28 cellular contexts compared by ENCODE assay signal in genomic region chr1:64097859-64098258, GRCh38.
A peak's percentile ranks its signal among the peaks of the same experiment; 100 is the strongest.
DNase-seq lines count a peak whose midpoint lies in the region; ATAC-seq and TF ChIP-seq lines count a peak whose summit lies in the region.
"Had no signal": no experiment of that assay in that cellular context is flagged by ENCODE, and none has a peak within 500 bp of the region (broad histone marks: within the 10 kb centered on the region; RNA-seq: fewer than 3 reads in every experiment).

No MANE protein-coding gene starts in this region.

- H3K27ac ChIP-seq in cingulate gyrus (ENCODE audit: low read depth, low read length) (peak overlapping the region; percentile 50), PC-3 (ENCODE audit: low read length) (no peak overlapping the region)
- H3K27ac ChIP-seq: BLaER1 treated with 17β-estradiol and CSF1 and Interleukin-3, amounts not matched to agents 10 nM and 100 nM; esophagus muscularis mucosa; PC-9; thoracic aorta had no signal

- H3K9me3 Mint-ChIP-seq in nephron progenitor cell, result peaks cover 3% of the 10 kb centered on the region
- H3K9me3 Mint-ChIP-seq: activated CD4-positive, alpha-beta memory T cell treated with anti-CD3 and anti-CD28 coated beads, Interleukin-2, amount 10 ng/mL, durations not matched to agents 7 days and 5 days; dendritic cell treated with granulocyte-macrophage colony-stimulating factor and Interleukin-4, amounts not matched to agents 40 ng/mL and 50 ng/mL, for 4 days had no signal

- no peaks in the 10 kb centered on the region for H4K20me1 ChIP-seq in PC-3 (ENCODE audit: low read length)
- H4K20me1 ChIP-seq: BLaER1 treated with 17β-estradiol and CSF1 and Interleukin-3, amounts not matched to agents 10 nM and 100 nM had no signal

- H3K36me3 ChIP-seq in PC-3 (ENCODE audit: low read depth, low read length), result no peaks in the 10 kb centered on the region
- H3K36me3 ChIP-seq: BLaER1 treated with 17β-estradiol and CSF1 and Interleukin-3, amounts not matched to agents 10 nM and 100 nM; esophagus muscularis mucosa; thoracic aorta had no signal

- peaks cover 3% of the 10 kb centered on the region for H3K27me3 Mint-ChIP-seq in nephron progenitor cell (ENCODE audit: low read depth, poor library complexity)
- H3K27me3 Mint-ChIP-seq: dendritic cell treated with granulocyte-macrophage colony-stimulating factor and Interleukin-4, amounts not matched to agents 40 ng/mL and 50 ng/mL, for 4 days had no signal

- H3K27me3 ChIP-seq in PC-3 (ENCODE audit: low read length), result no peaks in the 10 kb centered on the region
- H3K27me3 ChIP-seq: BLaER1 treated with 17β-estradiol and CSF1 and Interleukin-3, amounts not matched to agents 10 nM and 100 nM; esophagus muscularis mucosa had no signal

- peak overlapping the region; percentile 78 for H3K27ac Mint-ChIP-seq in nephron progenitor cell
- H3K27ac Mint-ChIP-seq: activated CD4-positive, alpha-beta memory T cell treated with anti-CD3 and anti-CD28 coated beads, Interleukin-2, amount 10 ng/mL, durations not matched to agents 7 days and 5 days; dendritic cell treated with granulocyte-macrophage colony-stimulating factor and Interleukin-4, amounts not matched to agents 40 ng/mL and 50 ng/mL, for 4 days had no signal

- H3K36me3 Mint-ChIP-seq in nephron progenitor cell (ENCODE audit: low read depth), result no peaks in the 10 kb centered on the region

- no peaks in the 10 kb centered on the region for H3K9me3 ChIP-seq in PC-3 (ENCODE audit: low read length)
- H3K9me3 ChIP-seq: BLaER1 treated with 17β-estradiol and CSF1 and Interleukin-3, amounts not matched to agents 10 nM and 100 nM; esophagus muscularis mucosa; SK-N-SH; thoracic aorta had no signal

- no peaks in the 10 kb centered on the region for H3K79me2 ChIP-seq in PC-3 (ENCODE audit: low read length)

- no TSS peak for BruUV-seq in PC-3 (replicated peaks; lab: Mats Ljungman, UMichigan)

- H3F3A ChIP-seq in PC-3 (ENCODE audit: low read length, unreplicated experiment), result no peaks in the 10 kb centered on the region

- no peak overlapping the region for H2AFZ ChIP-seq in PC-3 (ENCODE audit: low read length)
- H2AFZ ChIP-seq: PC-9 had no signal

- no peak overlapping the region for H3K4me3 Mint-ChIP-seq in nephron progenitor cell
- H3K4me3 Mint-ChIP-seq: activated CD4-positive, alpha-beta memory T cell treated with anti-CD3 and anti-CD28 coated beads, Interleukin-2, amount 10 ng/mL, durations not matched to agents 7 days and 5 days; dendritic cell treated with granulocyte-macrophage colony-stimulating factor and Interleukin-4, amounts not matched to agents 40 ng/mL and 50 ng/mL, for 4 days had no signal

- CTCF ChIA-PET in PC-3 (lab: Charles Lee), result no interaction called here

- no peak overlapping the region for H3K4me2 ChIP-seq in PC-3 (ENCODE audit: low read length)
- H3K4me2 ChIP-seq: BLaER1 treated with 17β-estradiol and CSF1 and Interleukin-3, amounts not matched to agents 10 nM and 100 nM; PC-9; SK-N-SH had no signal

- no peaks in the 10 kb centered on the region for H3K9me2 ChIP-seq in PC-3 (replicated peaks; ENCODE audit: low read length)
- H3K9me2 ChIP-seq: SK-N-SH had no signal

- DNase-seq in NCI-H128 (lab: John Stamatoyannopoulos, UW; ENCODE audit: unreplicated experiment) (peak; percentile 5), NCI-H2107 treated with DMSO at 0.1 percent for 48 hours (lab: John Stamatoyannopoulos, UW; ENCODE audit: unreplicated experiment) (peak; percentile 94), nephron progenitor cell (no peak), kidney glomerular epithelial cell (lab: John Stamatoyannopoulos, UW) (no peak), PC-3 (no peak)
- DNase-seq: activated CD4-positive, alpha-beta memory T cell treated with anti-CD3 and anti-CD28 coated beads, Interleukin-2, amount 10 ng/mL, durations not matched to agents 7 days and 5 days; activated CD8-positive, alpha-beta memory T cell treated with anti-CD3 and anti-CD28 coated beads, Interleukin-2, amount 50 U/mL, for 4 hours; activated naive CD4-positive, alpha-beta T cell treated with Interleukin-2 at 50 U/mL for 16 hours; foreskin fibroblast; Karpas-422; left cardiac atrium; mammary epithelial cell; NCI-H1694; NCI-H510A treated with DMSO at 0.1 percent for 48 hours; NK-92 treated with Interleukin-12 subunit alpha and Interleukin-12 subunit beta, amount 100 ng/mL, for 24 hours; PC-9; SK-N-SH; small intestine; stimulated activated naive CD4-positive, alpha-beta T cell treated with Interleukin-2 at 50 U/mL for 16 hours had no signal

- H3K9ac ChIP-seq in PC-3 (ENCODE audit: low read length), result no peak overlapping the region
- H3K9ac ChIP-seq: BLaER1 treated with 17β-estradiol and CSF1 and Interleukin-3, amounts not matched to agents 10 nM and 100 nM; SK-N-SH had no signal

- peaks cover 74% of the 10 kb centered on the region for H3K4me1 Mint-ChIP-seq in nephron progenitor cell
- H3K4me1 Mint-ChIP-seq: activated CD4-positive, alpha-beta memory T cell treated with anti-CD3 and anti-CD28 coated beads, Interleukin-2, amount 10 ng/mL, durations not matched to agents 7 days and 5 days had no signal

- ATAC-seq in GM21825 (IDR thresholded peaks at IDR 0.05; ENCODE audit: unreplicated experiment) (no peak), esophagus mucosa (no peak), PC-3 (no peak)
- ATAC-seq: activated CD4-positive, CD25-positive, alpha-beta regulatory T cell treated with anti-CD3 and anti-CD28 coated beads, Interleukin-2, amount 50 U/mL, for 24 hours; HCT116 had no signal

- H3K4me3 ChIP-seq in PC-3 (ENCODE audit: low read length), result no peak overlapping the region
- H3K4me3 ChIP-seq: BLaER1 treated with 17β-estradiol and CSF1 and Interleukin-3, amounts not matched to agents 10 nM and 100 nM; esophagus muscularis mucosa; PC-9; thoracic aorta had no signal

- POLR2A ChIA-PET in PC-3 (lab: Charles Lee; ENCODE audit: unreplicated experiment), result no interaction called here

- intact Hi-C loops in PC-3 (cut with micrococcal nuclease), result no loop called here

- TF ChIP-seq CTCF in nephron progenitor cell (IDR thresholded peaks at IDR 0.05) (no peak), PC-3 (conservative IDR thresholded peaks at IDR 0.05; ENCODE audit: low read depth, low read length) (no peak)

- peaks cover 10% of the 10 kb centered on the region for H3K4me1 ChIP-seq in PC-3 (ENCODE audit: insufficient read depth, low read length)
- H3K4me1 ChIP-seq: BLaER1 treated with 17β-estradiol and CSF1 and Interleukin-3, amounts not matched to agents 10 nM and 100 nM had no signal

Comparison
In these comparisons a context has a peak if more than half of its experiments do, and no peak if none do; other contexts are left out.
1. DNase-seq: peak in NCI-H128 (single experiment) and NCI-H2107 treated with DMSO at 0.1 percent for 48 hours (single experiment); none in nephron progenitor cell (single experiment), kidney glomerular epithelial cell (single experiment) and PC-3 (single experiment).